ENCODE assay signal across 8 cellular contexts in the genomic region with DNA sequence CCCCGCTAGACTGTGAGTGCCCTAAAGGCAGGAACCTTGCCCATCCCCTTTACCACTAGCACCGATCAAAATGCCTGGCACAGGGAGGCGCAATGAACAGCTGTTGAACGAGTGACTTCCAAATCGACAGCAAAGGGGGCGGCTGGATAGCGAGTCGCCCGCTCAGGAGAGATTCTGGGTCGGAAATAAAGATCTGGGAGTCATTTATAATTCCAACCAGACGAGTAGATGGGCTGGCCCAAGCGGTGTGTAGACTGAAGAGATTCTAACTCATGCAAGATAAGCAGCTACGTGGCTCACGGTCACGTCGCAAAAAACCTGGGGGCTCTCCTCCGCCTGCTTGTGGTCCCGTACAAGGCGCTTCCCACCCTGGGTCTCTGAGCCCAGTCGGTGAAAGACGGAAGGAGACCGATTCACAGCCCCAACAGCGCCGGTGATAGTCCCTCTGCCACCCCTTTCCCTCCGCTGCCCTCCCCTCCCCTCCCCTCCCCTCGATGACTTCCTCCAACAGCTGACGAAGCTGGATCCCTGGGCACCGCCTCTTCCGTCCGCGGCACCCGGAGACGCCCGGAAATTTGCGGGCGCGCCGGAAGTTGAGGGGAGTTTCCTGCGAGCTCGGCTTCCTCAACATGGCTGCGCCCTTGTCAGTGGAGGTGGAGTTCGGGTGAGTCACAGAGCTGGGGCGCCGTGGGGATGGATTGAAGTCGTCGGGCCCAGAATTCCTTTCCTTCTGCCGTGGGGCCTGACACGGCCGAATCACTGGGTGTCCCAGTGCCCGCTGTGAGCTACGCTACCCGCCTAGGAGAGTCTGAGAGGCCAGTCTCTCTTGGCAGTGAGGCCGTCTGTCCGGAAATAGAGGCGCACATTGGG. TPM values are rescaled to one million over a fixed set of nuclear protein-coding genes. Genes with fewer than 3 reads are reported as not detected.
A peak's percentile ranks its signal among the peaks of the same experiment; 100 is the strongest.
DNase-seq lines count a peak whose midpoint lies in the region; ATAC-seq, FAIRE-seq and TF ChIP-seq lines count a peak whose summit lies in the region.

A gene (plus strand): TSS at position 623 of the 870 bp plus-strand sequence. CDS start 7 bp downstream, at position 630.

- H3K79me2 ChIP-seq in OCI-LY3 (ENCODE audit: low read length): peaks cover 45% of the 10 kb centered on the region

- peak within 1 kb of the TSS; percentile 92 for H3K27ac Mint-ChIP-seq in endothelial cell (ENCODE audit: unreplicated experiment)

- H3K36me3 ChIP-seq in OCI-LY3 (replicated peaks; ENCODE audit: low read depth, low read length): peaks cover 4% of the 10 kb centered on the region

- H4K20me1 ChIP-seq in OCI-LY3 (ENCODE audit: insufficient read depth, low read length): no peaks in the 10 kb centered on the region

- H3K27ac ChIP-seq in OCI-LY3 (ENCODE audit: low read length): peak within 1 kb of the TSS; percentile 44

- H3K4me1 Mint-ChIP-seq in endothelial cell (ENCODE audit: unreplicated experiment): peaks cover 32% of the 10 kb centered on the region

- peak; percentile 77 for ATAC-seq in GM21526 (IDR thresholded peaks at IDR 0.05; ENCODE audit: low FRiP score, unreplicated experiment)

- peak within 1 kb of the TSS; percentile 81 for H2AFZ ChIP-seq in OCI-LY3 (ENCODE audit: low read depth, low read length)

- no peaks in the 10 kb centered on the region for H3K9me3 Mint-ChIP-seq in endothelial cell (ENCODE audit: unreplicated experiment)

- TF ChIP-seq CTCF in D721Med (IDR thresholded peaks at IDR 0.05; ENCODE audit: insufficient read depth, missing control alignments) (peak; percentile 18), OCI-LY3 (IDR thresholded peaks at IDR 0.05; ENCODE audit: low read depth, low read length) (peak; percentile 20; the same call in 1 of the 2 replicates), endothelial cell (IDR thresholded peaks at IDR 0.05; ENCODE audit: unreplicated experiment) (no peak)

- H3K36me3 Mint-ChIP-seq in endothelial cell (ENCODE audit: low read depth, unreplicated experiment): peaks cover 11% of the 10 kb centered on the region

- FAIRE-seq in D721Med (lab: Jason Lieb, UNC): no peak

- H3K4me3 Mint-ChIP-seq in endothelial cell (ENCODE audit: unreplicated experiment): peak within 1 kb of the TSS; percentile 93

- H3K27me3 Mint-ChIP-seq in endothelial cell (ENCODE audit: unreplicated experiment): peaks cover 5% of the 10 kb centered on the region

- peaks cover 13% of the 10 kb centered on the region for H3K4me1 ChIP-seq in OCI-LY3 (ENCODE audit: low read length)

- H3K27me3 ChIP-seq in OCI-LY3 (ENCODE audit: low read depth, low read length): no peaks in the 10 kb centered on the region

- peak within 1 kb of the TSS; percentile 84 for H3K9ac ChIP-seq in OCI-LY3 (ENCODE audit: low read length)

- H3K4me2 ChIP-seq in OCI-LY3 (ENCODE audit: low read length): peak within 1 kb of the TSS; percentile 86

- H3K4me3 ChIP-seq in OCI-LY3 (ENCODE audit: low read length): peak within 1 kb of the TSS; percentile 91

- no peaks in the 10 kb centered on the region for H3K9me3 ChIP-seq in OCI-LY3 (ENCODE audit: insufficient read depth, low read length)

- DNase-seq in D721Med (ENCODE audit: insufficient read length, low spot score) (peak; percentile 94), HuH-7.5 (ENCODE audit: low spot score) (peak; percentile 99), endothelial cell (ENCODE audit: low spot score) (peak; percentile 91), midbrain (lab: John Stamatoyannopoulos, UW) (peak; percentile 98)
- DNase-seq in activated CD8-positive, alpha-beta memory T cell treated with anti-CD3 and anti-CD28 coated beads, Interleukin-2, amount 50 U/mL, for 48 hours: peak; percentile 97
- DNase-seq in stimulated activated CD8-positive, alpha-beta memory T cell treated with anti-CD3 and anti-CD28 coated beads, Interleukin-15, amount 100 ng/mL, for 48 hours (ENCODE audit: low read depth in 2 of 2): peak; percentile 95 to 96

RNA-seq across cellular contexts. Expression of the gene that starts here (rescaled TPM):
- total RNA-seq in endothelial cell (ENCODE audit: unreplicated experiment): 96.1 TPM

Comparison
In these comparisons a context has a peak if more than half of its experiments do, and no peak if none do; other contexts are left out.
1. Peak in every context shown above with its lines: DNase-seq, ATAC-seq, H3K4me3 ChIP-seq and H3K27ac ChIP-seq.